ENCODE assay signal across 13 cellular contexts in genomic region chr15:66094331-66094730, GRCh38.
"Had no signal": no experiment of that assay in that cellular context is flagged by ENCODE, and none has a peak within 500 bp of the region (broad histone marks: within the 10 kb centered on the region; RNA-seq: fewer than 3 reads in every experiment).

No MANE protein-coding gene starts in this region.

- H3K27ac Mint-ChIP-seq: activated CD8-positive, alpha-beta T cell treated with anti-CD3 and anti-CD28 coated beads for 36 hours; dendritic cell treated with granulocyte-macrophage colony-stimulating factor and Interleukin-4, amounts not matched to agents 40 ng/mL and 50 ng/mL, for 4 days; endodermal cell; stimulated activated naive CD8-positive, alpha-beta T cell treated with anti-CD3 and anti-CD28 coated beads, Interleukin-15, Interleukin-2, amounts not matched to agents 100 ng/mL and 50 ng/mL, for 24 hours had no signal

- DNase-seq: activated CD4-positive, alpha-beta T cell treated with anti-CD3 and anti-CD28 coated beads for 4 hours; activated CD8-positive, alpha-beta memory T cell treated with anti-CD3 and anti-CD28 coated beads, Interleukin-2, amount 50 U/mL, for 48 hours; activated CD8-positive, alpha-beta T cell treated with anti-CD3 and anti-CD28 coated beads for 36 hours; activated naive CD4-positive, alpha-beta T cell; endodermal cell; lower lobe of right lung; midbrain; stimulated activated CD4-positive, alpha-beta T cell treated with anti-CD3 and anti-CD28 coated beads, Interleukin-2, amount 100 ng/mL, for 24 hours; T-helper 9 cell had no signal

- H3K9me3 ChIP-seq: lower lobe of right lung had no signal

- H3K4me1 ChIP-seq: lower lobe of right lung had no signal

- H3K9me3 Mint-ChIP-seq: activated CD8-positive, alpha-beta T cell treated with anti-CD3 and anti-CD28 coated beads for 36 hours; dendritic cell treated with granulocyte-macrophage colony-stimulating factor and Interleukin-4, amounts not matched to agents 40 ng/mL and 50 ng/mL, for 4 days; endodermal cell; stimulated activated naive CD8-positive, alpha-beta T cell treated with anti-CD3 and anti-CD28 coated beads, Interleukin-15, Interleukin-2, amounts not matched to agents 100 ng/mL and 50 ng/mL, for 24 hours had no signal

- H3K4me3 Mint-ChIP-seq: activated CD8-positive, alpha-beta T cell treated with anti-CD3 and anti-CD28 coated beads for 36 hours; dendritic cell treated with granulocyte-macrophage colony-stimulating factor and Interleukin-4, amounts not matched to agents 40 ng/mL and 50 ng/mL, for 4 days; endodermal cell; stimulated activated naive CD8-positive, alpha-beta T cell treated with anti-CD3 and anti-CD28 coated beads, Interleukin-15, Interleukin-2, amounts not matched to agents 100 ng/mL and 50 ng/mL, for 24 hours had no signal

- H3K4me3 ChIP-seq: lower lobe of right lung had no signal

- ATAC-seq: activated CD8-positive, alpha-beta T cell treated with anti-CD3 and anti-CD28 coated beads for 36 hours; lower lobe of right lung; right cardiac atrium had no signal

- H3K27ac ChIP-seq: lower lobe of right lung, VCaP had no signal

- H3K36me3 ChIP-seq: lower lobe of right lung had no signal

- H3K27me3 Mint-ChIP-seq: activated CD8-positive, alpha-beta T cell treated with anti-CD3 and anti-CD28 coated beads for 36 hours had no signal
